In genomic region chrX:69607616-69608015, GRCh38 we compare ENCODE assay signal across 6 cellular contexts.
"Had no signal": no experiment of that assay in that cellular context is flagged by ENCODE, and none has a peak within 500 bp of the region (broad histone marks: within the 10 kb centered on the region; RNA-seq: fewer than 3 reads in every experiment).

No MANE protein-coding gene starts in this region.

- H3K36me3 Mint-ChIP-seq: IgD-negative memory B cell had no signal

- H3K4me3 ChIP-seq: GM23248 had no signal

- DNase-seq: GM23248, GOT3, H7, HCEC 1CT had no signal

- FAIRE-seq: HepG2 had no signal

- ATAC-seq: HepG2 had no signal

- H3K4me3 Mint-ChIP-seq: IgD-negative memory B cell had no signal

- H3K27ac Mint-ChIP-seq: IgD-negative memory B cell had no signal

- H3K4me1 Mint-ChIP-seq: IgD-negative memory B cell had no signal

- H3K9me3 Mint-ChIP-seq: IgD-negative memory B cell had no signal
